In genomic region chr5:57779383-57780223, GRCh38 we compare ENCODE assay signal across 9 cellular contexts.
DNase-seq lines count a peak whose midpoint lies in the region; ATAC-seq and TF ChIP-seq lines count a peak whose summit lies in the region.
"Had no signal": no experiment of that assay in that cellular context is flagged by ENCODE, and none has a peak within 500 bp of the region (broad histone marks: within the 10 kb centered on the region; RNA-seq: fewer than 3 reads in every experiment).

No MANE protein-coding gene starts in this region.

- no peak overlapping the region for H2AFZ ChIP-seq in trophoblast cell (ENCODE audit: insufficient read depth, low read length, poor library complexity)

- WGBS in trophoblast cell (ENCODE audit: extremely low coverage, insufficient coverage, insufficient read length): no CpG with 5 or more reads among the region's 3 CpGs

- H3K4ac ChIP-seq in trophoblast cell (ENCODE audit: low read depth, low read length): no peak overlapping the region

- DNase-seq in Daoy (ENCODE audit: low read depth) (peak; percentile 86), NCI-H1694 treated with DMSO at 0.1 percent for 48 hours (lab: John Stamatoyannopoulos, UW) (peak; percentile 57), WERI-Rb-1 (peak; percentile 42), glutamatergic neuron (no peak), trophoblast cell (peak; percentile 56 to 88), NK-92 (lab: John Stamatoyannopoulos, UW; ENCODE audit: unreplicated experiment) (no peak), posterior vena cava (ENCODE audit: low spot score) (no peak)

- no peaks in the 10 kb centered on the region for H3K27me3 ChIP-seq in WERI-Rb-1 (ENCODE audit: insufficient read depth, low read depth, severe bottlenecking)
- H3K27me3 ChIP-seq in trophoblast cell (ENCODE audit: insufficient read depth, low read length): no peaks in the 10 kb centered on the region

- H3K9me3 Mint-ChIP-seq in glutamatergic neuron (ENCODE audit: unreplicated experiment): no peaks in the 10 kb centered on the region

- peak; percentile 58 for ATAC-seq in GM21576 (IDR thresholded peaks at IDR 0.05; ENCODE audit: unreplicated experiment)

- no peak overlapping the region for H3K9ac ChIP-seq in trophoblast cell (ENCODE audit: low read length)

- H2AK5ac ChIP-seq in trophoblast cell (ENCODE audit: low read length): no peak overlapping the region

- no peaks in the 10 kb centered on the region for H3K4me1 Mint-ChIP-seq in glutamatergic neuron (ENCODE audit: low read depth, unreplicated experiment)

- peaks cover 10 to 12% of the 10 kb centered on the region in 2 experiments for H3K4me1 ChIP-seq in trophoblast cell (ENCODE audit: control insufficient read depth in 1 of 2, insufficient read depth in 2 of 2, low read length in 2 of 2)

- peak overlapping the region; percentile 90 for H2BK120ac ChIP-seq in trophoblast cell (ENCODE audit: insufficient read depth, low read length, poor library complexity)

- H3K9me3 ChIP-seq in WERI-Rb-1 (ENCODE audit: severe bottlenecking) (no peaks in the 10 kb centered on the region), trophoblast cell (ENCODE audit: insufficient read depth, low read depth, low read length) (no peaks in the 10 kb centered on the region)

- no peak overlapping the region for H4K8ac ChIP-seq in trophoblast cell (ENCODE audit: low read depth, low read length)

- H3K79me2 ChIP-seq in trophoblast cell (ENCODE audit: control insufficient read depth, insufficient read depth, low read length, poor library complexity): peaks cover 2% of the 10 kb centered on the region

- H3K4me3 ChIP-seq in WERI-Rb-1 (ENCODE audit: low read depth, low read length) (no peak overlapping the region), trophoblast cell (ENCODE audit: low read depth, low read length) (no peak overlapping the region)

- peak overlapping the region; percentile 69 for H4K91ac ChIP-seq in trophoblast cell (ENCODE audit: low read depth, low read length)

- peaks cover 10% of the 10 kb centered on the region for H3K79me1 ChIP-seq in trophoblast cell (ENCODE audit: low read length)

- H3K4me2 ChIP-seq in trophoblast cell (ENCODE audit: low read length): no peak overlapping the region

- intact Hi-C loops in posterior vena cava (cut with DNase I): loop anchor here (5.0 to 10.0 kb wide), 3 partner anchors 485 to 685 kb away; partner anchors contain the start of gene PLK2 (in 2 of the 2)

- no peak overlapping the region for H3K14ac ChIP-seq in trophoblast cell (ENCODE audit: low read length)

- TF ChIP-seq CTCF in WERI-Rb-1 (IDR thresholded peaks at IDR 0.05; ENCODE audit: low read depth, low read length) (peak; percentile 44; the same call in 1 of the 2 replicates), glutamatergic neuron (IDR thresholded peaks at IDR 0.05; ENCODE audit: partially characterized antibody, unreplicated experiment) (peak; percentile 20)

- no peaks in the 10 kb centered on the region for H3K27me3 Mint-ChIP-seq in glutamatergic neuron (ENCODE audit: unreplicated experiment)
- H3K27me3 Mint-ChIP-seq: activated naive CD8-positive, alpha-beta T cell had no signal

- H3K23ac ChIP-seq in trophoblast cell (ENCODE audit: low read length): no peak overlapping the region

- H2BK5ac ChIP-seq in trophoblast cell (ENCODE audit: low read depth, low read length, poor library complexity): no peak overlapping the region

- no peak overlapping the region for H3K27ac Mint-ChIP-seq in glutamatergic neuron (ENCODE audit: unreplicated experiment)
- H3K27ac Mint-ChIP-seq: activated naive CD8-positive, alpha-beta T cell had no signal

- H3K4me3 Mint-ChIP-seq in glutamatergic neuron (ENCODE audit: unreplicated experiment): no peak overlapping the region
- H3K4me3 Mint-ChIP-seq: activated naive CD8-positive, alpha-beta T cell had no signal

- H4K12ac ChIP-seq in trophoblast cell (ENCODE audit: low read depth, low read length): no peak overlapping the region

- peak overlapping the region; percentile 65 for H2BK12ac ChIP-seq in trophoblast cell (ENCODE audit: low read length)

- H3K18ac ChIP-seq in trophoblast cell (ENCODE audit: low read length): no peak overlapping the region

- H3K36me3 ChIP-seq in WERI-Rb-1 (no peaks in the 10 kb centered on the region), trophoblast cell (ENCODE audit: control insufficient read depth in 1 of 2, insufficient read depth in 2 of 2, low read length in 2 of 2) (no peaks in the 10 kb centered on the region)

- H3K27ac ChIP-seq in WERI-Rb-1 (no peak overlapping the region), trophoblast cell (ENCODE audit: low read depth, low read length) (no peak overlapping the region)

- no peaks in the 10 kb centered on the region for H3K36me3 Mint-ChIP-seq in glutamatergic neuron (ENCODE audit: unreplicated experiment)
- H3K36me3 Mint-ChIP-seq: activated naive CD8-positive, alpha-beta T cell had no signal

Comparison
In these comparisons a context has a peak if more than half of its experiments do, and no peak if none do; other contexts are left out.
1. DNase-seq: peak in Daoy (single experiment), NCI-H1694 treated with DMSO at 0.1 percent for 48 hours (single experiment), WERI-Rb-1 (single experiment) and trophoblast cell (2 of 2); none in glutamatergic neuron (single experiment), NK-92 (single experiment) and posterior vena cava (single experiment).